ENCODE assay signal across 8 cellular contexts in genomic region chr14:65949711-65950516, GRCh38.
DNase-seq lines count a peak whose midpoint lies in the region; ATAC-seq lines count a peak whose summit lies in the region.

No MANE protein-coding gene starts in this region.

- peak overlapping the region; percentile 45 for H3K4me3 Mint-ChIP-seq in T-helper 17 cell

- peaks cover 30% of the 10 kb centered on the region for H3K4me1 Mint-ChIP-seq in T-helper 17 cell

- DNase-seq in NCI-H1417 (lab: John Stamatoyannopoulos, UW), result peak in 2 of 3 experiments; percentile 8 to 69
- no peak for DNase-seq in NCI-H1417 treated with DMSO at 0.1 percent for 48 hours (lab: John Stamatoyannopoulos, UW)
- DNase-seq in T-helper 17 cell, result no peak
- peak; percentile 18 for DNase-seq in epithelial cell of prostate (ENCODE audit: low read depth, low spot score)
- peak; percentile 72 for DNase-seq in stimulated activated CD8-positive, alpha-beta memory T cell treated with anti-CD3 and anti-CD28 coated beads, Interleukin-4, amount 100 ng/mL, for 48 hours
- DNase-seq in SIG-M5 (lab: John Stamatoyannopoulos, UW), result no peak

- H3K9me3 ChIP-seq in T-helper 17 cell (ENCODE audit: control insufficient read depth, low read length, poor library complexity, severe bottlenecking), result no peaks in the 10 kb centered on the region

- H3K36me3 Mint-ChIP-seq in T-helper 17 cell (ENCODE audit: low read depth), result peaks cover 6% of the 10 kb centered on the region

- no peak overlapping the region for H3K27ac ChIP-seq in epithelial cell of prostate

- H3K27ac Mint-ChIP-seq in T-helper 17 cell, result peak overlapping the region; percentile 19

- peak; percentile 55 for ATAC-seq in HG03342 (IDR thresholded peaks at IDR 0.05; ENCODE audit: unreplicated experiment)
- peak; percentile 36 for ATAC-seq in T-helper 17 cell
- no peak for ATAC-seq in GM21526 (IDR thresholded peaks at IDR 0.05; ENCODE audit: low FRiP score, unreplicated experiment)

- H3K27me3 Mint-ChIP-seq in T-helper 17 cell, result no peaks in the 10 kb centered on the region

Comparison
In these comparisons a context has a peak if more than half of its experiments do, and no peak if none do; other contexts are left out.
1. DNase-seq: peak in NCI-H1417 (2 of 3), epithelial cell of prostate (single experiment) and stimulated activated CD8-positive, alpha-beta memory T cell treated with anti-CD3 and anti-CD28 coated beads, Interleukin-4, amount 100 ng/mL, for 48 hours (single experiment); none in NCI-H1417 treated with DMSO at 0.1 percent for 48 hours (single experiment), T-helper 17 cell (0 of 3) and SIG-M5 (single experiment).